8 cellular contexts compared by ENCODE assay signal in the genomic region with DNA sequence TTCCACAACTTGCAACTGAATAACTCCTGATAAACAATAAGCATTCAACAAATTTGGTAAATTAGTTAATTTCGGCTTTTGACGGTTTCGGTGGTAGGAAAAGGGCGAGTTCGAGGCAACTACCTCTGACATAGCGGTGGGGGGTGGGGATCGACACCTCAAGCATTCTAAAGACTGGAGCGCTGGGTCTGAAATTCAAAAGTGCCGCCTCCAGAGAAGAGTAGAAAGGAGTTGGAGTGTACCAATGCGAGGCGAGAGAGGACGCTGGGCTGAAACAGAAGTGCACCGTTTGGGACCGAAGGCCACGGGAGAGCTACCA. TPM values are rescaled to one million over a fixed set of nuclear protein-coding genes. Genes with fewer than 3 reads are reported as not detected.
A peak's percentile ranks its signal among the peaks of the same experiment; 100 is the strongest.
DNase-seq lines count a peak whose midpoint lies in the region; ATAC-seq and TF ChIP-seq lines count a peak whose summit lies in the region.

No MANE protein-coding gene starts in this region.

- H3K4me1 Mint-ChIP-seq in CD8-positive, alpha-beta T cell (ENCODE audit: low read depth): peaks cover 33% of the 10 kb centered on the region
- peaks cover 9% of the 10 kb centered on the region for H3K4me1 Mint-ChIP-seq in type B pancreatic cell (ENCODE audit: unreplicated experiment)

- peak overlapping the region; percentile 88 for H3K4me2 ChIP-seq in KMS-11

- peaks cover 16% of the 10 kb centered on the region for H3K36me3 Mint-ChIP-seq in CD8-positive, alpha-beta T cell
- peaks cover 8% of the 10 kb centered on the region for H3K36me3 Mint-ChIP-seq in type B pancreatic cell

- H3K27ac Mint-ChIP-seq in CD8-positive, alpha-beta T cell: peak overlapping the region; percentile 95
- peak overlapping the region; percentile 96 for H3K27ac Mint-ChIP-seq in type B pancreatic cell

- H3K27me3 ChIP-seq in CD8-positive, alpha-beta T cell (ENCODE audit: insufficient read depth, low read length): no peaks in the 10 kb centered on the region
- H3K27me3 ChIP-seq in KMS-11 (ENCODE audit: insufficient read depth, low read depth): no peaks in the 10 kb centered on the region

- H3K36me3 ChIP-seq in CD8-positive, alpha-beta T cell (ENCODE audit: insufficient read depth, low read length): no peaks in the 10 kb centered on the region
- no peaks in the 10 kb centered on the region for H3K36me3 ChIP-seq in KMS-11 (ENCODE audit: insufficient read depth)

- H3K4me3 Mint-ChIP-seq in CD8-positive, alpha-beta T cell: peak overlapping the region; percentile 94
- H3K4me3 Mint-ChIP-seq in type B pancreatic cell: peak overlapping the region; percentile 99

- peaks cover 18% of the 10 kb centered on the region for H3K4me1 ChIP-seq in CD8-positive, alpha-beta T cell (ENCODE audit: insufficient read depth, low read length)
- H3K4me1 ChIP-seq in KMS-11 (ENCODE audit: low read depth, poor library complexity, severe bottlenecking): peaks cover 18% of the 10 kb centered on the region

- no peaks in the 10 kb centered on the region for H3K9me3 ChIP-seq in CD8-positive, alpha-beta T cell (ENCODE audit: low read length)

- POLR2A ChIA-PET in CD8-positive, alpha-beta T cell (lab: Charles Lee): interaction anchor here (0.7 to 1.8 kb wide), 9 partner anchors 9 to 262 kb away, joined by 3 to 5 read pairs (median 3); no protein-coding TSS in a partner anchor

- intact Hi-C loops in CD8-positive, alpha-beta T cell (cut with DNase I, micrococcal nuclease): loop anchor here (1.0 to 10.0 kb wide), 9 partner anchors 13 to 1741 kb away; partner anchors contain the start of genes HSD17B10 (in 2 of the 2), HUWE1 (in 1 of the 2), KANTR (in 1 of the 2) and KDM5C (in 1 of the 2)
- intact Hi-C loops in lower leg skin (cut with DNase I; ENCODE audit: low total_unique reads): no loop called here

- H3K4me3 ChIP-seq in CD8-positive, alpha-beta T cell (ENCODE audit: low read depth, low read length): peak overlapping the region; percentile 92
- H3K4me3 ChIP-seq in KMS-11 (IDR thresholded peaks at IDR 0.05; ENCODE audit: insufficient read depth, low read depth, low read length) (no peak overlapping the region), astrocyte of the cerebellum (ENCODE audit: low read depth, low read length) (peak overlapping the region; percentile 88), lower leg skin (ENCODE audit: low read depth, poor library complexity, severe bottlenecking) (peak overlapping the region; percentile 43)

- peak overlapping the region; percentile 97 for H3K9ac ChIP-seq in KMS-11

- TF ChIP-seq CTCF in CD8-positive, alpha-beta T cell (IDR thresholded peaks at IDR 0.05): no peak
- TF ChIP-seq CTCF in KMS-11 (conservative IDR thresholded peaks at IDR 0.05; ENCODE audit: low read depth, low read length) (no peak), astrocyte of the cerebellum (IDR thresholded peaks at IDR 0.05; ENCODE audit: low read depth, low read length, missing control alignments) (no peak), lower leg skin (IDR thresholded peaks at IDR 0.05) (no peak), type B pancreatic cell (conservative IDR thresholded peaks at IDR 0.05) (no peak)

- H3K9me3 Mint-ChIP-seq in CD8-positive, alpha-beta T cell: no peaks in the 10 kb centered on the region
- no peaks in the 10 kb centered on the region for H3K9me3 Mint-ChIP-seq in type B pancreatic cell

- peaks cover 54% of the 10 kb centered on the region for H3K79me2 ChIP-seq in KMS-11 (ENCODE audit: insufficient read depth, low read depth)

- peak; percentile 25 for ATAC-seq in CD8-positive, alpha-beta T cell
- peak; percentile 7 for ATAC-seq in GM19463 (IDR thresholded peaks at IDR 0.05; ENCODE audit: unreplicated experiment)
- no peak for ATAC-seq in HG02610 (IDR thresholded peaks at IDR 0.05; ENCODE audit: unreplicated experiment)

- in situ Hi-C loops in astrocyte of the cerebellum (cut with HindIII; ENCODE audit: low sequenced_read_pairs): no loop called here

- H4K20me1 ChIP-seq in KMS-11 (ENCODE audit: insufficient read depth): 0 out of 2 replicates have a peak, but pooled peaks cover 14% of the 10 kb centered on the region

- peak in 1 of 7 experiments; percentile 62 for DNase-seq in CD8-positive, alpha-beta T cell
- DNase-seq in astrocyte of the cerebellum (ENCODE audit: low read depth) (no peak), lower leg skin (ENCODE audit: low spot score in 2 of 2) (no peak), type B pancreatic cell (ENCODE audit: extremely low spot score, unreplicated experiment) (no peak), SW480 (ENCODE audit: low spot score) (no peak)

- H2AFZ ChIP-seq in KMS-11 (ENCODE audit: low read depth): peak overlapping the region; percentile 64; the same call in 1 of the 2 replicates

- no peaks in the 10 kb centered on the region for H3K27me3 Mint-ChIP-seq in CD8-positive, alpha-beta T cell (ENCODE audit: low read depth)
- no peaks in the 10 kb centered on the region for H3K27me3 Mint-ChIP-seq in type B pancreatic cell

- CTCF ChIA-PET in CD8-positive, alpha-beta T cell (lab: Charles Lee): interaction anchor here (2.0 to 2.3 kb wide), 2 partner anchors 10 to 109 kb away, joined by 5 to 6 read pairs; no protein-coding TSS in a partner anchor

- 1 to 3% methylated on average over 15 of the region's 15 CpGs for WGBS in lower leg skin, 2 donors

- TF ChIP-seq POLR2A in lower leg skin (IDR thresholded peaks at IDR 0.05): no peak

- H3K27ac ChIP-seq in CD8-positive, alpha-beta T cell (ENCODE audit: low read depth, low read length): peak overlapping the region; percentile 95
- peak overlapping the region; percentile 95 for H3K27ac ChIP-seq in KMS-11

RNA-seq across cellular contexts. Expression of gene SMC1A, which starts 0.7 kb away (rescaled TPM):
- total RNA-seq in CD8-positive, alpha-beta T cell: 10 to 100 TPM; 23.7 to 25.3 TPM
- total RNA-seq in lower leg skin: 10 to 100 TPM; 23.0 to 48.9 (median 30.4) TPM
- 56.0 and 87.6 TPM in 2 replicates for total RNA-seq in type B pancreatic cell (ENCODE audit: low replicate concordance)

RNA-seq across cellular contexts. Expression of gene RIBC1, which starts 0.9 kb away (rescaled TPM):
- total RNA-seq in CD8-positive, alpha-beta T cell: 1 to 10 TPM in 1 of 2 experiments, under 1 TPM in 1; 0.81 to 1.5 TPM
- total RNA-seq in lower leg skin (1 to 10 TPM in 1 of 4 donors, under 1 TPM in 3; 0.65 to 1.1 (median 0.94) TPM), type B pancreatic cell (ENCODE audit: low replicate concordance) (1.9 and 2.7 TPM in 2 replicates)

RNA-seq across cellular contexts. Expression of gene HSD17B10, which starts 12.4 kb away (rescaled TPM):
- 10 to 100 TPM; 23.4 to 26.2 TPM for total RNA-seq in CD8-positive, alpha-beta T cell
- total RNA-seq in lower leg skin (100 to 1,000 TPM in 1 of 4 donors, 10 to 100 TPM in 3; 61.2 to 109 (median 83.3) TPM), type B pancreatic cell (ENCODE audit: low replicate concordance) (63.7 and 101 TPM in 2 replicates)
